In the genomic region with DNA sequence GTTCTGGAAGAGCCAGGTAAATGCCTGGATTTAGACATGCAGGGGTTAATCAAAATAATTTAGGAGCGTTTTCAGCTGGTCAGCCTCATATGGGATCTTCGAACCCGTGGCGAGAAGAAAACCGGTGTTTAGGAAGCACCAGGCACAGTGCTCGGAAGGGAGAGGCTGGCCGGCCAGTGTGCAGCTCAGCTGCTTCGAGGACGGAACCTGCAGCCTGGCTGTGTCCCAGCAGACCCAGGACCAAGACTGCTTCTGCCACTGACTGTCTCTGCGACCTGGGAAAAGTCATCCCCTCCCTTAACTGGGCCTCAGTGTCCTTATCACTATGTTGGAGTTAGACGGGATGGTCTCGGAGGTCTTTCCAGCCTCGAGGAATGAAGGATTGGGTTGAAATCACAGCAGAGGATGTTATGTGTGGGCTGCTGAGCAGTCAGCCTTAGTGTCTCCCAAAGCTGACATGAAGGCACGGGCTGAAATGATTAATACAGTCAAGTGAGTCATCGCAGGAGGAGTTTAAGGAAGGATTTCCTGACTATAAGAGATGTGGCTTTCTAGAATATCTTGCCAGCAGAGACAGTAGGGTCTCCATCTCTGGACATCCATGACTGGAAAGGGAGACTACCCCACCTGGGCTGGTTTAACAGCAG, we compare ENCODE assay signal across 12 cellular contexts. TPM values are rescaled to one million over a fixed set of nuclear protein-coding genes. Genes with fewer than 3 reads are reported as not detected.
A peak's percentile ranks its signal among the peaks of the same experiment; 100 is the strongest.
DNase-seq lines count a peak whose midpoint lies in the region; ATAC-seq, FAIRE-seq and TF ChIP-seq lines count a peak whose summit lies in the region.
"Had no signal": no experiment of that assay in that cellular context is flagged by ENCODE, and none has a peak within 500 bp of the region (broad histone marks: within the 10 kb centered on the region; RNA-seq: fewer than 3 reads in every experiment).

No MANE protein-coding gene starts in this region.

- peaks cover 4% of the 10 kb centered on the region for H3K4me1 Mint-ChIP-seq in T-helper 17 cell
- no peaks in the 10 kb centered on the region for H3K4me1 Mint-ChIP-seq in activated naive CD8-positive, alpha-beta T cell treated with anti-CD3 and anti-CD28 coated beads, Interleukin-2, amount 50 U/mL, for 24 hours

- peaks cover 0 to 26% (median 0%) of the 10 kb centered on the region in 9 donors for H3K36me3 ChIP-seq in heart left ventricle
- H3K36me3 ChIP-seq in right atrium auricular region, result peaks cover 9% of the 10 kb centered on the region
- H3K36me3 ChIP-seq: transverse colon had no signal

- H3K4me3 ChIP-seq in heart left ventricle, result no peak overlapping the region
- H3K4me3 ChIP-seq in right atrium auricular region, result no peak overlapping the region
- H3K4me3 ChIP-seq: transverse colon had no signal

- H3K9me3 Mint-ChIP-seq in activated naive CD8-positive, alpha-beta T cell treated with anti-CD3 and anti-CD28 coated beads, Interleukin-2, amount 50 U/mL, for 24 hours, result no peaks in the 10 kb centered on the region
- H3K9me3 Mint-ChIP-seq: activated T-helper 1 cell treated with anti-CD3 and anti-CD28 coated beads, Interleukin-12 subunit alpha, Interleukin-12 subunit beta, Interleukin-2, Interleukin-4 antibody, amounts not matched to agents 30 ng/mL and 10 ng/mL and 1 ng/mL, durations not matched to agents 14 hours and 24 hours and 36 hours; T-helper 1 cell treated with Interleukin-12 subunit alpha and Interleukin-12 subunit beta and Interleukin-4 antibody, amounts not matched to agents 30 μg/mL and 1 μg/mL, for 36 hours had no signal

- ATAC-seq in heart left ventricle (peak in 3 of 4 donors; percentile 16 to 71 (median 39)), T-helper 17 cell (no peak), HG02571 (IDR thresholded peaks at IDR 0.05; ENCODE audit: unreplicated experiment) (no peak), HG03457 (IDR thresholded peaks at IDR 0.05; ENCODE audit: unreplicated experiment) (no peak)
- ATAC-seq in activated naive CD8-positive, alpha-beta T cell treated with anti-CD3 and anti-CD28 coated beads, Interleukin-2, amount 50 U/mL, for 24 hours, result no peak

- peaks cover 54% of the 10 kb centered on the region for H3K27me3 Mint-ChIP-seq in T-helper 17 cell
- H3K27me3 Mint-ChIP-seq in activated naive CD8-positive, alpha-beta T cell treated with anti-CD3 and anti-CD28 coated beads, Interleukin-2, amount 50 U/mL, for 24 hours, result peaks cover 6% of the 10 kb centered on the region

- TF ChIP-seq POLR2A in heart left ventricle (IDR thresholded peaks at IDR 0.05), result no peak

- H3K4me1 ChIP-seq in heart left ventricle, result peaks cover 0 to 16% (median 6%) of the 10 kb centered on the region in 12 donors
- peaks cover 0 to 11% of the 10 kb centered on the region in 2 donors for H3K4me1 ChIP-seq in right atrium auricular region
- H3K4me1 ChIP-seq: transverse colon had no signal

- H3K27me3 ChIP-seq in heart left ventricle (no peaks in the 10 kb centered on the region), right atrium auricular region (no peaks in the 10 kb centered on the region)

- peak overlapping the region; percentile 27 for H3K27ac Mint-ChIP-seq in T-helper 17 cell
- no peak overlapping the region for H3K27ac Mint-ChIP-seq in activated naive CD8-positive, alpha-beta T cell treated with anti-CD3 and anti-CD28 coated beads, Interleukin-2, amount 50 U/mL, for 24 hours
- H3K27ac Mint-ChIP-seq: activated T-helper 1 cell treated with anti-CD3 and anti-CD28 coated beads, Interleukin-12 subunit alpha, Interleukin-12 subunit beta, Interleukin-2, Interleukin-4 antibody, amounts not matched to agents 30 ng/mL and 10 ng/mL and 1 ng/mL, durations not matched to agents 14 hours and 24 hours and 36 hours; T-helper 1 cell treated with Interleukin-12 subunit alpha and Interleukin-12 subunit beta and Interleukin-4 antibody, amounts not matched to agents 30 μg/mL and 1 μg/mL, for 36 hours had no signal

- H3K4me3 Mint-ChIP-seq in T-helper 17 cell, result no peak overlapping the region
- no peak overlapping the region for H3K4me3 Mint-ChIP-seq in activated naive CD8-positive, alpha-beta T cell treated with anti-CD3 and anti-CD28 coated beads, Interleukin-2, amount 50 U/mL, for 24 hours
- H3K4me3 Mint-ChIP-seq: activated T-helper 1 cell treated with anti-CD3 and anti-CD28 coated beads, Interleukin-12 subunit alpha, Interleukin-12 subunit beta, Interleukin-2, Interleukin-4 antibody, amounts not matched to agents 30 ng/mL and 10 ng/mL and 1 ng/mL, durations not matched to agents 14 hours and 24 hours and 36 hours; T-helper 1 cell treated with Interleukin-12 subunit alpha and Interleukin-12 subunit beta and Interleukin-4 antibody, amounts not matched to agents 30 μg/mL and 1 μg/mL, for 36 hours had no signal

- H3K27ac ChIP-seq in heart left ventricle (peak overlapping the region in 1 of 12 donors; percentile 4), right atrium auricular region (no peak overlapping the region)
- H3K27ac ChIP-seq: transverse colon had no signal

- peaks cover 7% of the 10 kb centered on the region for H3K36me3 Mint-ChIP-seq in T-helper 17 cell (ENCODE audit: low read depth)
- H3K36me3 Mint-ChIP-seq in activated naive CD8-positive, alpha-beta T cell treated with anti-CD3 and anti-CD28 coated beads, Interleukin-2, amount 50 U/mL, for 24 hours (ENCODE audit: low read depth), result peaks cover 1% of the 10 kb centered on the region

- no peak for TF ChIP-seq CTCF in heart left ventricle (IDR thresholded peaks at IDR 0.05)
- no peak for TF ChIP-seq CTCF in right atrium auricular region (IDR thresholded peaks at IDR 0.05)

- peak; percentile 74 for FAIRE-seq in urothelium cell line (lab: Jason Lieb, UNC)

- intact Hi-C loops in heart left ventricle (cut with DNase I), result loop anchor here in 1 of 10 donors (10.0 kb wide), 1 partner anchor 298 kb away; no protein-coding TSS in a partner anchor

- 36 to 49% (median 44%) methylated on average over 15 of the region's 15 CpGs for WGBS in heart left ventricle, 4 donors

- H3K9me3 ChIP-seq in heart left ventricle (no peaks in the 10 kb centered on the region), right atrium auricular region (no peaks in the 10 kb centered on the region), T-helper 17 cell (ENCODE audit: control insufficient read depth, low read length, poor library complexity, severe bottlenecking) (no peaks in the 10 kb centered on the region)
- H3K9me3 ChIP-seq: transverse colon had no signal

- DNase-seq in heart left ventricle, result no peak
- no peak for DNase-seq in right atrium auricular region (ENCODE audit: low spot score)
- no peak for DNase-seq in T-helper 17 cell
- peak; percentile 20 for DNase-seq in fibroblast of the conjunctiva (ENCODE audit: low read depth)
- DNase-seq in urothelium cell line (ENCODE audit: low spot score), result peak; percentile 72
- DNase-seq in activated naive CD8-positive, alpha-beta T cell treated with anti-CD3 and anti-CD28 coated beads, Interleukin-2, amount 50 U/mL, for 24 hours, result no peak
- DNase-seq: transverse colon had no signal

RNA-seq across cellular contexts. Expression of a gene that starts 20.8 kb away (rescaled TPM):
- total RNA-seq in heart left ventricle, result 10 to 100 TPM; 15.4 to 50.3 (median 36.9) TPM
- 10 to 100 TPM; 11.2 to 35.5 TPM for polyA plus RNA-seq in heart left ventricle
- 10 to 100 TPM; 16.3 to 19.2 TPM for total RNA-seq in right atrium auricular region
- total RNA-seq in T-helper 17 cell, result 1 to 10 TPM in 1 of 2 donors, under 1 TPM in 1; 0.81 to 1.5 TPM

RNA-seq across cellular contexts. Expression of a gene that starts 38.7 kb away (rescaled TPM):
- total RNA-seq in heart left ventricle, result not detected
- polyA plus RNA-seq in heart left ventricle, result not detected
- not detected for total RNA-seq in right atrium auricular region
- total RNA-seq in T-helper 17 cell, result not detected
- total RNA-seq: activated T-helper 1 cell treated with anti-CD3 and anti-CD28 coated beads, Interleukin-12 subunit alpha, Interleukin-12 subunit beta, Interleukin-2, Interleukin-4 antibody, amounts not matched to agents 30 ng/mL and 10 ng/mL and 1 ng/mL, durations not matched to agents 14 hours and 24 hours and 36 hours; mucosa of gallbladder; transverse colon had no signal

RNA-seq across cellular contexts. Expression of a gene that starts 39.9 kb away (rescaled TPM):
- total RNA-seq in heart left ventricle (10 to 100 TPM; 20.0 to 34.8 (median 29.9) TPM), right atrium auricular region (10 to 100 TPM; 29.6 to 39.1 TPM), T-helper 17 cell (100 to 1,000 TPM; 118 to 130 TPM)
- 10 to 100 TPM in 1 of 2 donors, 1 to 10 TPM in 1; 9.5 to 45.7 TPM for polyA plus RNA-seq in heart left ventricle

Comparison
In these comparisons a context has a peak if more than half of its experiments do, and no peak if none do; other contexts are left out.
1. ATAC-seq: peak in heart left ventricle (3 of 4); none in T-helper 17 cell (single experiment), HG02571 (single experiment), activated naive CD8-positive, alpha-beta T cell treated with anti-CD3 and anti-CD28 coated beads, Interleukin-2, amount 50 U/mL, for 24 hours (single experiment) and HG03457 (single experiment).
2. DNase-seq: peak in fibroblast of the conjunctiva (single experiment) and urothelium cell line (single experiment); none in heart left ventricle (0 of 5), right atrium auricular region (single experiment), T-helper 17 cell (0 of 3) and activated naive CD8-positive, alpha-beta T cell treated with anti-CD3 and anti-CD28 coated beads, Interleukin-2, amount 50 U/mL, for 24 hours (single experiment).
3. RNA of a gene that starts 20.8 kb away (total RNA-seq): 15.4 to 50.3 TPM in heart left ventricle and 16.3 to 19.2 TPM in right atrium auricular region; 0.81 to 1.5 TPM in T-helper 17 cell; every median in the first group is over 4 times any median in the second.